ENCODE assay signal across 25 cellular contexts in the genomic region with DNA sequence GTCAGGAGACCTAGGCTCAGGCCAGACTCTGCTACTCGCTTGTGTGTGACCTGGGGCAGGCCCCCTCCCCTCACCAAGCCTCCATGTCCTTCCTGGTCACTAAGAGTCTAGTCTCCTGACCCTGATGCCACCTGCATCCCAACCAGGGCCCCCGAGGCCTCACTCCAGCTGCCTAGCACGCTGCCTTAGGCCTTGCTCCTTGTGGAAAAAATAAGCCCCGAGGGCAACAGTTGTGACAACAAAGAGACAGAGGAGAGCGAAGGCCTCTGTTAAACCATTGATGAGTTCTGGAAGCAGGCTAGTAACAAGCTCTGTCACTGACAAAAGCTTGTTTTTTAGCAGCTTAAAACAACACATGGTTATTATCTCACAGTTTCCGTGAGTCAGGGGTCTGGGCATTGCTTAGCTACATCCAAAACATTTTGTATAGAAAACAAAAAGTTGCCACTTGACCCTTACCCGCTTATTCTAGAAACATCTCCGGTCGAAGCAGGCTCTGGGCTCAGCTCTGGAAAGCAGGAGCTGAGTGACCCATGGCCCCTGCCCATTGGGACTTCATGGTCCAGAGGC.
"Had no signal": no experiment of that assay in that cellular context is flagged by ENCODE, and none has a peak within 500 bp of the region (broad histone marks: within the 10 kb centered on the region; RNA-seq: fewer than 3 reads in every experiment).

No MANE protein-coding gene starts in this region.

- H3K27ac ChIP-seq: heart left ventricle, right lobe of liver had no signal

- H3K9me3 ChIP-seq: heart left ventricle, right lobe of liver, thyroid gland had no signal

- H3K36me3 ChIP-seq: heart left ventricle, right lobe of liver, thyroid gland had no signal

- H3K4me1 Mint-ChIP-seq: activated B cell treated with CpG ODN at 0.5 μM for 24 hours; central memory CD8-positive, alpha-beta T cell; immature natural killer cell; naive thymus-derived CD8-positive, alpha-beta T cell; T-helper 17 cell had no signal

- H3K36me3 Mint-ChIP-seq: activated naive CD8-positive, alpha-beta T cell; naive thymus-derived CD8-positive, alpha-beta T cell had no signal

- H3K27ac Mint-ChIP-seq: activated B cell treated with CpG ODN at 0.5 μM for 24 hours; activated CD8-positive, alpha-beta T cell treated with anti-CD3 and anti-CD28 coated beads for 36 hours; activated naive CD8-positive, alpha-beta T cell; effector memory CD8-positive, alpha-beta T cell; immature natural killer cell; progenitor cell of endocrine pancreas; T-helper 17 cell had no signal

- FAIRE-seq: colon, endothelial cell of umbilical vein had no signal

- H3K4me3 Mint-ChIP-seq: activated B cell treated with CpG ODN at 0.5 μM for 24 hours; activated CD8-positive, alpha-beta T cell treated with anti-CD3 and anti-CD28 coated beads for 36 hours; activated naive CD8-positive, alpha-beta T cell; activated T-cell treated with anti-CD3 and anti-CD28 coated beads, Interleukin-2, amount 50 U/mL, for 4 hours; central memory CD8-positive, alpha-beta T cell; effector memory CD8-positive, alpha-beta T cell; immature natural killer cell; naive thymus-derived CD8-positive, alpha-beta T cell; T-helper 17 cell had no signal

- H3K4me1 ChIP-seq: right lobe of liver, thyroid gland had no signal

- DNase-seq: activated B cell treated with CpG ODN at 0.5 μM for 24 hours; activated CD4-positive, alpha-beta T cell treated with anti-CD3 and anti-CD28 coated beads, Interleukin-2, amount 50 U/mL, for 1 hour; activated CD8-positive, alpha-beta T cell treated with anti-CD3 and anti-CD28 coated beads for 36 hours; activated naive CD4-positive, alpha-beta T cell; activated T-cell treated with anti-CD3 and anti-CD28 coated beads, Interleukin-2, amount 50 U/mL, for 4 hours; anterior cingulate cortex; dorsolateral prefrontal cortex; effector memory CD8-positive, alpha-beta T cell; foreskin fibroblast; heart left ventricle; hypothalamus; immature natural killer cell; naive thymus-derived CD8-positive, alpha-beta T cell; right lobe of liver; stimulated activated CD4-positive, alpha-beta T cell treated with anti-CD3 and anti-CD28 coated beads, Interleukin-2, amount 100 ng/mL, for 48 hours; stimulated activated naive CD4-positive, alpha-beta T cell treated with Interleukin-2 at 50 U/mL for 16 hours; substantia nigra; T-helper 17 cell; thyroid gland had no signal

- ATAC-seq: activated CD8-positive, alpha-beta T cell treated with anti-CD3 and anti-CD28 coated beads for 36 hours; activated T-cell treated with anti-CD3 and anti-CD28 coated beads, Interleukin-2, amount 50 U/mL, for 4 hours; effector memory CD8-positive, alpha-beta T cell; esophagus mucosa; heart left ventricle; naive thymus-derived CD8-positive, alpha-beta T cell; right lobe of liver; T-helper 17 cell had no signal

- H3K27me3 ChIP-seq: dorsolateral prefrontal cortex, heart left ventricle, right lobe of liver, thyroid gland had no signal

- H3K27me3 Mint-ChIP-seq: activated naive CD8-positive, alpha-beta T cell had no signal

- H3K9me3 Mint-ChIP-seq: activated B cell treated with CpG ODN at 0.5 μM for 24 hours; activated CD8-positive, alpha-beta T cell treated with anti-CD3 and anti-CD28 coated beads for 36 hours; activated T-cell treated with anti-CD3 and anti-CD28 coated beads, Interleukin-2, amount 50 U/mL, for 4 hours; central memory CD8-positive, alpha-beta T cell; effector memory CD8-positive, alpha-beta T cell; immature natural killer cell; naive thymus-derived CD8-positive, alpha-beta T cell had no signal

- H3K4me3 ChIP-seq: dorsolateral prefrontal cortex, heart left ventricle, right lobe of liver, thyroid gland had no signal
